In the genomic region with DNA sequence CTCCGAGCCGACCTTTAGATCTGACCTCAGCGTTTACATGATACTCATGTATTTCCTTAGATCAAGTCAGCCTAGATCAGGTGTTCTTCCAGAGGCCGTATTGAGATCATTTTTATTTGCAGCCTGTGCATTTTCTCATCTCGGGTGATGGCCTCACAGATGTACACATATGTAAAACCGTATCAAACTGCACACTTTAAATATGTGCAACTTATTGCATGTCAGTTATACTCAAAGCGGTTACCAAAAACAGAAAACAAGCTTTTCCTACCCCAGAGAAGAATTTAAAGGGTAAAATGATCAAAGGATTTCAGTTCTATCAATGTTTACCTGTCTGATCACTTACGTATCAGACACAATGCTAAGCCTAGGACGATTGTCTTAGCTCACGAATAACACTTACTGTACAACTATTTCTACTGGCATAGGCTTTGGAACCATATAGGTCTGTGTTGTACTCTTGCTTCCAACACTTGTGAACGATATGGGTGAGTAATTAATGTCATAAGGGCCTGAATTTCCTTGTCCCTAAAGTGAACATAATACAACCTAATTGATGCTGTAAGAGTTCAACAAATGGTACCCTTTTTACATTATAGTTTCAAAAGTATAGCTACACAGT, we compare ENCODE assay signal across 8 cellular contexts. TPM values are rescaled to one million over a fixed set of nuclear protein-coding genes. Genes with fewer than 3 reads are reported as not detected.
A peak's percentile ranks its signal among the peaks of the same experiment; 100 is the strongest.
DNase-seq lines count a peak whose midpoint lies in the region; ATAC-seq, FAIRE-seq and TF ChIP-seq lines count a peak whose summit lies in the region.

No MANE protein-coding gene starts in this region.

- POLR2A ChIA-PET in CD8-positive, alpha-beta memory T cell (lab: Charles Lee) = interaction anchor here (0.5 to 3.3 kb wide), 6 partner anchors 8 to 1138 kb away, joined by 3 to 48 read pairs (median 5); a partner anchor contains a TSS
- POLR2A ChIA-PET in activated naive CD8-positive, alpha-beta T cell treated with anti-CD3 and anti-CD28 coated beads, Interleukin-2, amount 10 ng/mL, durations not matched to agents 7 days and 5 days (lab: Charles Lee) = interaction anchor here (1.0 to 3.6 kb wide), 13 partner anchors 9 to 1138 kb away, joined by 3 to 50 read pairs (median 6); a partner anchor contains a TSS
- POLR2A ChIA-PET in HepG2 (lab: Yijun Ruan, JAX) = interaction anchor here (0.9 to 2.2 kb wide), 6 partner anchors 8 to 103 kb away, joined by 3 to 33 read pairs (median 4); a partner anchor contains a TSS
- POLR2A ChIA-PET in GM10248 (lab: Yijun Ruan, JAX) = interaction anchor here (1.0 kb wide), 1 partner anchor 38 kb away, joined by 3 read pairs; a partner anchor contains a TSS

- in situ Hi-C loops in HepG2 (cut with HindIII; ENCODE audit: extremely low pct_ligation_motif_present, low pct_unique_long_range_greater_than_20kb) (no loop called here), transverse colon (cut with MboI; ENCODE audit: low pct_ligation_motif_present in 1 of 4, low pct_unique_long_range_greater_than_20kb in 1 of 4, low sequenced_read_pairs in 3 of 4) (loop anchor here in 2 of 4 donors (25.0 kb wide), 2 partner anchors 156 to 281 kb away; no protein-coding TSS in a partner anchor)

- TF ChIP-seq RAD21 in HepG2 (CRISPR knock-in tag; IDR thresholded peaks at IDR 0.05) = no peak

- H3K27ac Mint-ChIP-seq in CD8-positive, alpha-beta memory T cell = peak overlapping the region; percentile 95 to 99 (median 98)
- peak overlapping the region; percentile 94 for H3K27ac Mint-ChIP-seq in activated naive CD8-positive, alpha-beta T cell treated with anti-CD3 and anti-CD28 coated beads, Interleukin-2, amount 10 ng/mL, durations not matched to agents 7 days and 5 days

- no peaks in the 10 kb centered on the region for H4K20me1 ChIP-seq in HepG2 (ENCODE audit: insufficient read depth, low read length)

- H3K4me3 ChIP-seq in CD8-positive, alpha-beta memory T cell (ENCODE audit: low read length) = peak overlapping the region; percentile 97
- H3K4me3 ChIP-seq in HepG2 (replicated peaks in 1 of 3; ENCODE audit: insufficient read depth in 1 of 3, low read depth in 2 of 3, low read length in 3 of 3) = peak overlapping the region; percentile 91 to 97 (median 93)
- peak overlapping the region; percentile 61 to 97 (median 76) for H3K4me3 ChIP-seq in transverse colon

- H3K4me1 ChIP-seq in CD8-positive, alpha-beta memory T cell (ENCODE audit: insufficient read depth, low read length) = peaks cover 25% of the 10 kb centered on the region
- peaks cover 42% of the 10 kb centered on the region for H3K4me1 ChIP-seq in HepG2 (ENCODE audit: insufficient read depth, low read length)
- H3K4me1 ChIP-seq in transverse colon = peaks cover 0 to 27% (median 17%) of the 10 kb centered on the region in 4 donors

- CTCF ChIA-PET in CD8-positive, alpha-beta memory T cell (lab: Charles Lee) = interaction anchor here (0.6 to 3.3 kb wide), 4 partner anchors 10 to 148 kb away, joined by 3 to 17 read pairs (median 4); a partner anchor contains a TSS
- CTCF ChIA-PET in HepG2 (lab: Yijun Ruan, JAX; ENCODE audit: low intra/inter-chr PET ratio, low total read pairs) = no interaction called here
- CTCF ChIA-PET in GM10248 (lab: Yijun Ruan, JAX) = interaction anchor here (0.7 to 1.5 kb wide), 9 partner anchors 9 to 105 kb away, joined by 3 to 6 read pairs (median 4); no protein-coding TSS in a partner anchor

- H2AFZ ChIP-seq in HepG2 (ENCODE audit: low read length) = peak overlapping the region; percentile 97

- TF ChIP-seq CTCF in HepG2 (CRISPR knock-in tag; IDR thresholded peaks at IDR 0.05) (no peak), transverse colon (IDR thresholded peaks at IDR 0.05) (no peak), GM10248 (IDR thresholded peaks at IDR 0.05; ENCODE audit: control extremely low read depth, extremely low read depth, low read depth, missing control alignments) (no peak)

- H3K36me3 Mint-ChIP-seq in CD8-positive, alpha-beta memory T cell = peaks cover 0 to 49% (median 5%) of the 10 kb centered on the region in 3 donors
- peaks cover 26% of the 10 kb centered on the region for H3K36me3 Mint-ChIP-seq in activated naive CD8-positive, alpha-beta T cell treated with anti-CD3 and anti-CD28 coated beads, Interleukin-2, amount 10 ng/mL, durations not matched to agents 7 days and 5 days

- WGBS in HepG2 (ENCODE audit: low lambda C conversion rate) = 1% methylated on average over 11 of the region's 11 CpGs
- WGBS in transverse colon (ENCODE audit: low coverage in 1 of 2), 2 donors = 0 to 6% methylated on average over 2 to 11 of the region's 11 CpGs

- peak overlapping the region; percentile 77 for H3K4me2 ChIP-seq in HepG2 (ENCODE audit: low read depth, low read length)

- no peak for TF ChIP-seq EP300 in HepG2 (IDR thresholded peaks at IDR 0.05; ENCODE audit: low read depth in 2 of 2, low read length in 2 of 2)
- no peak for TF ChIP-seq EP300 in HepG2 (CRISPR knock-in tag; IDR thresholded peaks at IDR 0.05; ENCODE audit: borderline replicate concordance)
- no peak for TF ChIP-seq EP300 in transverse colon (IDR thresholded peaks at IDR 0.05; ENCODE audit: low read depth)

- BruUV-seq in HepG2 (replicated peaks; lab: Mats Ljungman, UMichigan) = TSS peak; percentile 86

- peak overlapping the region; percentile 79 for H3K27ac ChIP-seq in CD8-positive, alpha-beta memory T cell (ENCODE audit: low read depth, low read length)
- peak overlapping the region; percentile 69 for H3K27ac ChIP-seq in HepG2 (ENCODE audit: extremely low read length, insufficient read depth, low read length)
- H3K27ac ChIP-seq in transverse colon = peak overlapping the region; percentile 71 to 79 (median 78)

- peaks cover 31% of the 10 kb centered on the region for H3K79me2 ChIP-seq in HepG2 (ENCODE audit: insufficient read depth, low read length)

- TF ChIP-seq POLR2A in HepG2 (IDR thresholded peaks at IDR 0.05; ENCODE audit: insufficient read depth in 1 of 2, low read depth in 2 of 2, low read length in 2 of 2) (no peak), transverse colon (IDR thresholded peaks at IDR 0.05) (no peak)

- intact Hi-C loops in HepG2 (cut with micrococcal nuclease; ENCODE audit: unreplicated experiment) (loop anchor here (5.0 kb wide), 1 partner anchor 36 kb away; a partner anchor contains a TSS), transverse colon (cut with DNase I; ENCODE audit: low total_unique reads) (no loop called here)

- ATAC-seq in HG02884 (IDR thresholded peaks at IDR 0.05; ENCODE audit: unreplicated experiment) (peak; percentile 42), HepG2 (peak; percentile 17), GM19023 (IDR thresholded peaks at IDR 0.05; ENCODE audit: unreplicated experiment) (no peak)
- peak; percentile 76 for ATAC-seq in activated naive CD8-positive, alpha-beta T cell treated with anti-CD3 and anti-CD28 coated beads, Interleukin-2, amount 10 ng/mL, durations not matched to agents 7 days and 5 days (ENCODE audit: low read depth)

- DNase-seq in CD8-positive, alpha-beta memory T cell = no peak
- DNase-seq in activated naive CD8-positive, alpha-beta T cell treated with anti-CD3 and anti-CD28 coated beads, Interleukin-2, amount 10 ng/mL, durations not matched to agents 7 days and 5 days = no peak
- DNase-seq in HepG2 (ENCODE audit: low spot score) = no peak
- no peak for DNase-seq in transverse colon
- DNase-seq in GM10248 (ENCODE audit: extremely low spot score) = no peak
- no peak for DNase-seq in NCI-H1048 (lab: John Stamatoyannopoulos, UW)

- H3K4me3 Mint-ChIP-seq in CD8-positive, alpha-beta memory T cell = peak overlapping the region; percentile 93 to 99 (median 97)
- peak overlapping the region; percentile 97 for H3K4me3 Mint-ChIP-seq in activated naive CD8-positive, alpha-beta T cell treated with anti-CD3 and anti-CD28 coated beads, Interleukin-2, amount 10 ng/mL, durations not matched to agents 7 days and 5 days

- no peaks in the 10 kb centered on the region for H3K9me3 ChIP-seq in CD8-positive, alpha-beta memory T cell (ENCODE audit: low read length)
- H3K9me3 ChIP-seq in HepG2 (ENCODE audit: low read length) (no peaks in the 10 kb centered on the region), transverse colon (no peaks in the 10 kb centered on the region)

- H3K9ac ChIP-seq in HepG2 (ENCODE audit: insufficient read depth, low read depth, low read length) = peak overlapping the region; percentile 89

- H3K27me3 ChIP-seq in CD8-positive, alpha-beta memory T cell (ENCODE audit: insufficient read depth, low read length, poor library complexity, severe bottlenecking) = no peaks in the 10 kb centered on the region
- H3K27me3 ChIP-seq in HepG2 (ENCODE audit: control insufficient read depth in 1 of 2, insufficient read depth in 2 of 2, low read length in 2 of 2) (no peaks in the 10 kb centered on the region; a peak in 1 of 5 replicates), transverse colon (no peaks in the 10 kb centered on the region)

- no peaks in the 10 kb centered on the region for H3K9me3 Mint-ChIP-seq in CD8-positive, alpha-beta memory T cell
- H3K9me3 Mint-ChIP-seq in activated naive CD8-positive, alpha-beta T cell treated with anti-CD3 and anti-CD28 coated beads, Interleukin-2, amount 10 ng/mL, durations not matched to agents 7 days and 5 days = no peaks in the 10 kb centered on the region

- peaks cover 19% of the 10 kb centered on the region for H3K36me3 ChIP-seq in CD8-positive, alpha-beta memory T cell (ENCODE audit: insufficient read depth, low read length)
- H3K36me3 ChIP-seq in HepG2 (replicated peaks in 1 of 2; ENCODE audit: control insufficient read depth in 1 of 2, insufficient read depth in 2 of 2, low read length in 2 of 2) (peaks cover 4 to 18% of the 10 kb centered on the region in 2 experiments), transverse colon (peaks cover 0 to 13% (median 2%) of the 10 kb centered on the region in 4 donors)

- peaks cover 50 to 63% (median 60%) of the 10 kb centered on the region in 3 donors for H3K4me1 Mint-ChIP-seq in CD8-positive, alpha-beta memory T cell
- peaks cover 41% of the 10 kb centered on the region for H3K4me1 Mint-ChIP-seq in activated naive CD8-positive, alpha-beta T cell treated with anti-CD3 and anti-CD28 coated beads, Interleukin-2, amount 10 ng/mL, durations not matched to agents 7 days and 5 days

- peaks cover 0 to 3% of the 10 kb centered on the region in 2 donors for H3K27me3 Mint-ChIP-seq in CD8-positive, alpha-beta memory T cell
- H3K27me3 Mint-ChIP-seq in activated naive CD8-positive, alpha-beta T cell treated with anti-CD3 and anti-CD28 coated beads, Interleukin-2, amount 10 ng/mL, durations not matched to agents 7 days and 5 days = no peaks in the 10 kb centered on the region

- no peak for FAIRE-seq in HepG2 (lab: Jason Lieb, UNC)

RNA-seq across cellular contexts. Expression of a gene that starts 0.6 kb away (rescaled TPM):
- total RNA-seq in CD8-positive, alpha-beta memory T cell = 10 to 100 TPM; 45.7 to 47.7 TPM
- polyA plus RNA-seq in CD8-positive, alpha-beta memory T cell = 49.3 TPM
- total RNA-seq in activated naive CD8-positive, alpha-beta T cell treated with anti-CD3 and anti-CD28 coated beads, Interleukin-2, amount 10 ng/mL, durations not matched to agents 7 days and 5 days = 10 to 100 TPM; 35.1 to 36.0 TPM
- total RNA-seq in HepG2 (2016; rRNA removed; fragmentation: Illumina TruSeq; extraction: Trizol) (25.6 and 38.6 TPM in 2 replicates), transverse colon (1 to 10 TPM; 3.5 to 4.9 (median 3.9) TPM)
- 5.4 and 7.8 TPM in 2 replicates for total RNA-seq in HepG2 (2016; cell fraction: cytosol; rRNA removed; fragmentation: Illumina TruSeq; extraction: Trizol; ENCODE audit: low read depth)
- 22.4 and 38.8 TPM in 2 replicates for total RNA-seq in HepG2 (2016; cell fraction: insoluble cytoplasmic fraction; rRNA removed; fragmentation: Illumina TruSeq; extraction: Trizol)
- total RNA-seq in HepG2 (2016; cell fraction: membrane; rRNA removed; fragmentation: Illumina TruSeq; extraction: Trizol) = 7.7 and 9.0 TPM in 2 replicates
- 9.0 and 10.8 TPM in 2 replicates for total RNA-seq in HepG2 (2016; cell fraction: nucleus; rRNA removed; fragmentation: Illumina TruSeq; extraction: Trizol)
- 3.7 and 4.2 TPM in 2 replicates for polyA plus RNA-seq in HepG2 (2011; rRNA removed)
- polyA plus RNA-seq in HepG2 (2011; cell fraction: cytosol; rRNA removed) = 1.4 and 3.0 TPM in 2 replicates
- 0.72 and 0.88 TPM in 2 replicates for polyA plus RNA-seq in HepG2 (2011; cell fraction: nucleus; rRNA removed)
- 15.8 and 20.3 TPM in 2 replicates for polyA plus RNA-seq in HepG2 (2012)
- polyA plus RNA-seq in HepG2 (2016; cell fraction: cytosol; fragmentation: Illumina TruSeq; extraction: Trizol; ENCODE audit: low read depth) = 10.1 and 12.2 TPM in 2 replicates
- polyA plus RNA-seq in HepG2 (2016; cell fraction: insoluble cytoplasmic fraction; fragmentation: Illumina TruSeq; extraction: Trizol; ENCODE audit: low read depth) = 58.6 and 68.8 TPM in 2 replicates
- polyA plus RNA-seq in HepG2 (2016; cell fraction: membrane; fragmentation: Illumina TruSeq; extraction: Trizol; ENCODE audit: low read depth) = 10.8 and 11.9 TPM in 2 replicates
- polyA plus RNA-seq in HepG2 (2016; cell fraction: nucleus; fragmentation: Illumina TruSeq; extraction: Trizol; ENCODE audit: insufficient read depth, low read depth) = 21.3 and 22.5 TPM in 2 replicates
- polyA minus RNA-seq in HepG2 (2011; rRNA and poly(A)+ RNA removed; ENCODE audit: low replicate concordance) = 1.2 and 2.7 TPM in 2 replicates
- polyA minus RNA-seq in HepG2 (2011; cell fraction: cytosol; rRNA and poly(A)+ RNA removed) = 0.97 and 1.2 TPM in 2 replicates
- polyA minus RNA-seq in HepG2 (2011; cell fraction: nucleus; rRNA and poly(A)+ RNA removed) = 4.4 and 4.6 TPM in 2 replicates

RNA-seq across cellular contexts. Expression of a gene that starts 38.6 kb away (rescaled TPM):
- total RNA-seq in CD8-positive, alpha-beta memory T cell = 10 to 100 TPM; 59.8 to 60.0 TPM
- 307 TPM for polyA plus RNA-seq in CD8-positive, alpha-beta memory T cell
- total RNA-seq in activated naive CD8-positive, alpha-beta T cell treated with anti-CD3 and anti-CD28 coated beads, Interleukin-2, amount 10 ng/mL, durations not matched to agents 7 days and 5 days = 10 to 100 TPM; 72.1 to 77.1 TPM
- total RNA-seq in HepG2 (2016; rRNA removed; fragmentation: Illumina TruSeq; extraction: Trizol) = 42.7 and 60.5 TPM in 2 replicates
- 23.4 and 25.4 TPM in 2 replicates for total RNA-seq in HepG2 (2016; cell fraction: cytosol; rRNA removed; fragmentation: Illumina TruSeq; extraction: Trizol; ENCODE audit: low read depth)
- total RNA-seq in HepG2 (2016; cell fraction: insoluble cytoplasmic fraction; rRNA removed; fragmentation: Illumina TruSeq; extraction: Trizol) = 39.4 and 63.5 TPM in 2 replicates
- total RNA-seq in HepG2 (2016; cell fraction: membrane; rRNA removed; fragmentation: Illumina TruSeq; extraction: Trizol) = 26.8 and 31.2 TPM in 2 replicates
- total RNA-seq in HepG2 (2016; cell fraction: nucleus; rRNA removed; fragmentation: Illumina TruSeq; extraction: Trizol) = 49.6 and 63.4 TPM in 2 replicates
- 50.6 and 67.7 TPM in 2 replicates for polyA plus RNA-seq in HepG2 (2011; rRNA removed)
- 52.4 and 84.3 TPM in 2 replicates for polyA plus RNA-seq in HepG2 (2011; cell fraction: cytosol; rRNA removed)
- polyA plus RNA-seq in HepG2 (2011; cell fraction: nucleus; rRNA removed) = 13.8 and 20.7 TPM in 2 replicates
- polyA plus RNA-seq in HepG2 (2012) = 22.5 and 39.1 TPM in 2 replicates
- 38.5 and 45.6 TPM in 2 replicates for polyA plus RNA-seq in HepG2 (2016; cell fraction: cytosol; fragmentation: Illumina TruSeq; extraction: Trizol; ENCODE audit: low read depth)
- polyA plus RNA-seq in HepG2 (2016; cell fraction: insoluble cytoplasmic fraction; fragmentation: Illumina TruSeq; extraction: Trizol; ENCODE audit: low read depth) = 48.1 and 48.4 TPM in 2 replicates
- polyA plus RNA-seq in HepG2 (2016; cell fraction: membrane; fragmentation: Illumina TruSeq; extraction: Trizol; ENCODE audit: low read depth) = 37.2 and 37.7 TPM in 2 replicates
- 94.9 and 98.2 TPM in 2 replicates for polyA plus RNA-seq in HepG2 (2016; cell fraction: nucleus; fragmentation: Illumina TruSeq; extraction: Trizol; ENCODE audit: insufficient read depth, low read depth)
- polyA minus RNA-seq in HepG2 (2011; rRNA and poly(A)+ RNA removed; ENCODE audit: low replicate concordance) = 18.5 and 25.0 TPM in 2 replicates
- polyA minus RNA-seq in HepG2 (2011; cell fraction: cytosol; rRNA and poly(A)+ RNA removed) = 21.6 and 27.0 TPM in 2 replicates
- 13.4 and 17.9 TPM in 2 replicates for polyA minus RNA-seq in HepG2 (2011; cell fraction: nucleus; rRNA and poly(A)+ RNA removed)
- total RNA-seq in transverse colon = 100 to 1,000 TPM in 2 of 4 donors, 10 to 100 TPM in 2; 15.5 to 217 (median 98.8) TPM

RNA-seq across cellular contexts. Expression of a gene that starts 57.8 kb away (rescaled TPM):
- under 1 TPM; 0.13 to 0.22 TPM for total RNA-seq in CD8-positive, alpha-beta memory T cell
- polyA plus RNA-seq in CD8-positive, alpha-beta memory T cell = not detected
- total RNA-seq in activated naive CD8-positive, alpha-beta T cell treated with anti-CD3 and anti-CD28 coated beads, Interleukin-2, amount 10 ng/mL, durations not matched to agents 7 days and 5 days = under 1 TPM; 0.43 to 0.53 TPM
- total RNA-seq in HepG2 (2016; rRNA removed; fragmentation: Illumina TruSeq; extraction: Trizol) = not detected in 2 replicates
- total RNA-seq in HepG2 (2016; cell fraction: cytosol; rRNA removed; fragmentation: Illumina TruSeq; extraction: Trizol; ENCODE audit: low read depth) = not detected in 2 replicates
- not detected in 2 replicates for total RNA-seq in HepG2 (2016; cell fraction: insoluble cytoplasmic fraction; rRNA removed; fragmentation: Illumina TruSeq; extraction: Trizol)
- total RNA-seq in HepG2 (2016; cell fraction: membrane; rRNA removed; fragmentation: Illumina TruSeq; extraction: Trizol) = not detected in 2 replicates
- total RNA-seq in HepG2 (2016; cell fraction: nucleus; rRNA removed; fragmentation: Illumina TruSeq; extraction: Trizol) = not detected in 2 replicates
- polyA plus RNA-seq in HepG2 (2011; rRNA removed) = 0.01 TPM in 1 of 2 replicates, not detected in the other
- polyA plus RNA-seq in HepG2 (2011; cell fraction: cytosol; rRNA removed) = 0.01 TPM in 1 of 2 replicates, not detected in the other
- polyA plus RNA-seq in HepG2 (2011; cell fraction: nucleus; rRNA removed) = not detected in 2 replicates
- not detected in 2 replicates for polyA plus RNA-seq in HepG2 (2012)
- polyA plus RNA-seq in HepG2 (2016; cell fraction: cytosol; fragmentation: Illumina TruSeq; extraction: Trizol; ENCODE audit: low read depth) = not detected in 2 replicates
- not detected in 2 replicates for polyA plus RNA-seq in HepG2 (2016; cell fraction: insoluble cytoplasmic fraction; fragmentation: Illumina TruSeq; extraction: Trizol; ENCODE audit: low read depth)
- not detected in 2 replicates for polyA plus RNA-seq in HepG2 (2016; cell fraction: membrane; fragmentation: Illumina TruSeq; extraction: Trizol; ENCODE audit: low read depth)
- polyA plus RNA-seq in HepG2 (2016; cell fraction: nucleus; fragmentation: Illumina TruSeq; extraction: Trizol; ENCODE audit: insufficient read depth, low read depth) = not detected in 2 replicates
- polyA minus RNA-seq in HepG2 (2011; rRNA and poly(A)+ RNA removed; ENCODE audit: low replicate concordance) = not detected in 2 replicates
- not detected in 2 replicates for polyA minus RNA-seq in HepG2 (2011; cell fraction: cytosol; rRNA and poly(A)+ RNA removed)
- polyA minus RNA-seq in HepG2 (2011; cell fraction: nucleus; rRNA and poly(A)+ RNA removed) = under 0.01 TPM in 1 of 2 replicates, not detected in the other
- total RNA-seq in transverse colon = 10 to 100 TPM in 1 of 4 donors, 1 to 10 TPM in 3; 5.6 to 13.8 (median 6.7) TPM
